7 cellular contexts compared by ENCODE assay signal in the genomic region with DNA sequence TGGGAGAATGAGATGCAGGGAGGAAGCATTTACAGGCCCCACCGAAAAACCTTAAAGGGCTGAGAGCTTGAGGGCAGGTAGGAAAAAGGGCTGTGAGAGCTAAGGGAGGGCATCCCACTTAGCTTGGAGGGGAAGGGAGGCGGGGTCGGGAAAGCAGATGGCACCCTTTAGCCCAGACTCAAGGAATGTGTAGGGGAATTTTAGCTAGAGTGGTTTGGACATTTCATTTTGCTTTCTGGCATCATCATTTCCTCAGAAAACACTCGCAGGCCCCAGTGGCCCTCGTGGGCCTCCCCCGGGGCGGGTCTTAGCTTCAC. TPM values are rescaled to one million over a fixed set of nuclear protein-coding genes. Genes with fewer than 3 reads are reported as not detected.
DNase-seq lines count a peak whose midpoint lies in the region; ATAC-seq and TF ChIP-seq lines count a peak whose summit lies in the region.

No MANE protein-coding gene starts in this region.

- DNase-seq in HCT116 (ENCODE audit: low read depth, low spot score) (no peak), WERI-Rb-1 (no peak), hepatocyte (ENCODE audit: low spot score) (no peak), NCI-H82 (lab: John Stamatoyannopoulos, UW) (no peak)
- no peak for DNase-seq in stimulated activated naive B cell treated with anti-CD40 and anti-IgM and Interleukin-4, amounts not matched to agents 10 μg/mL and 1 μg/mL and 100 μg/mL, for 72 hours

- TF ChIP-seq RAD21 in HCT116 (IDR thresholded peaks at IDR 0.05; ENCODE audit: low read depth), result no peak

- no peaks in the 10 kb centered on the region for H3K27me3 Mint-ChIP-seq in stimulated activated naive B cell treated with anti-CD40 and anti-IgM and Interleukin-4, amounts not matched to agents 10 μg/mL and 1 μg/mL and 100 μg/mL, for 72 hours

- no peaks in the 10 kb centered on the region for H3K36me3 ChIP-seq in HCT116 (ENCODE audit: control insufficient read depth in 1 of 2, insufficient read depth in 2 of 2, low read length in 2 of 2)
- no peaks in the 10 kb centered on the region for H3K36me3 ChIP-seq in WERI-Rb-1
- no peaks in the 10 kb centered on the region for H3K36me3 ChIP-seq in hepatocyte (replicated peaks; ENCODE audit: insufficient read depth, low read depth)

- BruUV-seq in HCT116 (replicated peaks; lab: Mats Ljungman, UMichigan), result no TSS peak

- H3K27ac ChIP-seq in HCT116 (ENCODE audit: low read depth, low read length), result peak overlapping the region; percentile 5; the same call in 1 of the 2 replicates
- peak overlapping the region; percentile 89 for H3K27ac ChIP-seq in WERI-Rb-1
- peak overlapping the region; percentile 17 for H3K27ac ChIP-seq in hepatocyte

- ATAC-seq in HCT116 (peak; percentile 21), GM21576 (IDR thresholded peaks at IDR 0.05; ENCODE audit: unreplicated experiment) (no peak), GM19452 (IDR thresholded peaks at IDR 0.05; ENCODE audit: unreplicated experiment) (no peak)
- no peak for ATAC-seq in stimulated activated naive B cell treated with anti-CD40 and anti-IgM and Interleukin-4, amounts not matched to agents 10 μg/mL and 1 μg/mL and 100 μg/mL, for 72 hours (replicated peaks)

- TF ChIP-seq CTCF in HCT116 (IDR thresholded peaks at IDR 0.05 in 2 of 3, conservative IDR thresholded peaks at IDR 0.05 in 1 of 3; ENCODE audit: borderline replicate concordance in 1 of 3, insufficient read depth in 1 of 3, low read depth in 2 of 3, low read length in 2 of 3), result no peak
- TF ChIP-seq CTCF in WERI-Rb-1 (IDR thresholded peaks at IDR 0.05; ENCODE audit: low read depth, low read length), result no peak
- TF ChIP-seq CTCF in hepatocyte (IDR thresholded peaks at IDR 0.05; ENCODE audit: poor library complexity), result no peak

- POLR2A ChIA-PET in HCT116 (lab: Charles Lee), result interaction anchor here (0.8 to 1.4 kb wide), 6 partner anchors 13 to 220 kb away, joined by 3 read pairs; no protein-coding TSS in a partner anchor

- CTCF ChIA-PET in HCT116 (lab: Charles Lee), result interaction anchor here (0.7 to 3.5 kb wide), 29 partner anchors 10 to 378 kb away, joined by 3 to 81 read pairs (median 5); a partner anchor contains a TSS

- H3K9ac ChIP-seq in HCT116 (ENCODE audit: low read length), result peak overlapping the region; percentile 68

- WGBS in hepatocyte (ENCODE audit: low lambda C conversion rate, missing lambda C conversion rate), result 22% methylated on average over 7 of the region's 7 CpGs

- H3K79me2 ChIP-seq in HCT116 (ENCODE audit: insufficient read depth, low read length), result peaks cover 3% of the 10 kb centered on the region; the same call in 1 of the 2 replicates
- H3K79me2 ChIP-seq in hepatocyte, result peaks cover 40% of the 10 kb centered on the region

- no peaks in the 10 kb centered on the region for H3K27me3 ChIP-seq in HCT116 (ENCODE audit: insufficient read depth, low read length)
- no peaks in the 10 kb centered on the region for H3K27me3 ChIP-seq in WERI-Rb-1 (ENCODE audit: insufficient read depth, low read depth, severe bottlenecking)
- H3K27me3 ChIP-seq in hepatocyte, result no peaks in the 10 kb centered on the region

- H3K27ac Mint-ChIP-seq in stimulated activated naive B cell treated with anti-CD40 and anti-IgM and Interleukin-4, amounts not matched to agents 10 μg/mL and 1 μg/mL and 100 μg/mL, for 72 hours, result peak overlapping the region; percentile 97

- intact Hi-C loops in HCT116 (cut with micrococcal nuclease), result loop anchor here (1.0 kb wide), 1 partner anchor 218 kb away; no protein-coding TSS in a partner anchor

- H3K9me3 Mint-ChIP-seq in stimulated activated naive B cell treated with anti-CD40 and anti-IgM and Interleukin-4, amounts not matched to agents 10 μg/mL and 1 μg/mL and 100 μg/mL, for 72 hours, result no peaks in the 10 kb centered on the region

- peak overlapping the region; percentile 55 for H2AFZ ChIP-seq in HCT116 (ENCODE audit: low read depth, low read length, poor library complexity, severe bottlenecking)
- H2AFZ ChIP-seq in hepatocyte, result peak overlapping the region; percentile 57

- H3K4me2 ChIP-seq in HCT116 (ENCODE audit: low read length) (peak overlapping the region; percentile 80), hepatocyte (peak overlapping the region; percentile 74)

- peaks cover 0 to 3% of the 10 kb centered on the region in 2 donors for H3K36me3 Mint-ChIP-seq in stimulated activated naive B cell treated with anti-CD40 and anti-IgM and Interleukin-4, amounts not matched to agents 10 μg/mL and 1 μg/mL and 100 μg/mL, for 72 hours

- H3K4me3 ChIP-seq in HCT116 (replicated peaks in 1 of 2; ENCODE audit: low read depth in 1 of 2, low read length in 2 of 2) (peak overlapping the region; percentile 17 to 78), WERI-Rb-1 (ENCODE audit: low read depth, low read length) (peak overlapping the region; percentile 26), hepatocyte (no peak overlapping the region)

- H3K9me2 ChIP-seq in HCT116 (ENCODE audit: insufficient read depth) (no peaks in the 10 kb centered on the region), hepatocyte (replicated peaks; ENCODE audit: insufficient read depth) (no peaks in the 10 kb centered on the region)

- peak overlapping the region; percentile 94 to 96 for H3K4me3 Mint-ChIP-seq in stimulated activated naive B cell treated with anti-CD40 and anti-IgM and Interleukin-4, amounts not matched to agents 10 μg/mL and 1 μg/mL and 100 μg/mL, for 72 hours

- no peaks in the 10 kb centered on the region for H4K20me1 ChIP-seq in HCT116 (ENCODE audit: insufficient read depth)
- H4K20me1 ChIP-seq in hepatocyte (ENCODE audit: insufficient read depth, poor library complexity, severe bottlenecking), result no peaks in the 10 kb centered on the region

- RAD21 ChIA-PET in HCT116 (lab: Charles Lee; ENCODE audit: low non-redundant PET in 1 of 2, low total read pairs in 2 of 2, uncharacterized antibody in 2 of 2, unreplicated experiment in 2 of 2), result interaction anchor here (1.1 to 1.7 kb wide), 5 partner anchors 13 to 219 kb away, joined by 3 to 14 read pairs (median 7); no protein-coding TSS in a partner anchor

- no peak for TF ChIP-seq POLR2A in HCT116 (IDR thresholded peaks at IDR 0.05; ENCODE audit: borderline replicate concordance, extremely low read depth, insufficient read depth, insufficient read length)

- H3K9me3 ChIP-seq in HCT116 (ENCODE audit: control insufficient read depth in 1 of 2, insufficient read depth in 1 of 2, low read depth in 1 of 2, low read length in 2 of 2) (no peaks in the 10 kb centered on the region), WERI-Rb-1 (ENCODE audit: severe bottlenecking) (no peaks in the 10 kb centered on the region), hepatocyte (ENCODE audit: low read depth) (no peaks in the 10 kb centered on the region)

- H3K4me1 Mint-ChIP-seq in stimulated activated naive B cell treated with anti-CD40 and anti-IgM and Interleukin-4, amounts not matched to agents 10 μg/mL and 1 μg/mL and 100 μg/mL, for 72 hours, result peaks cover 45 to 53% of the 10 kb centered on the region in 2 donors

- H3K4me1 ChIP-seq in HCT116 (ENCODE audit: control insufficient read depth in 1 of 2, insufficient read depth in 2 of 2, low read length in 2 of 2) (peaks cover 13 to 29% of the 10 kb centered on the region in 2 experiments), hepatocyte (ENCODE audit: insufficient read depth) (peaks cover 18% of the 10 kb centered on the region)

TF ChIP-seq in HCT116, 20 proteins besides CTCF, POLR2A, EP300 and RAD21 (continues in another document):
- TF ChIP-seq FOSL1 (IDR thresholded peaks at IDR 0.05; ENCODE audit: low read depth) (no peak), TCF7L2 (IDR thresholded peaks at IDR 0.05; ENCODE audit: borderline replicate concordance, extremely low read depth, insufficient read depth, insufficient read length) (no peak), SIN3A (IDR thresholded peaks at IDR 0.05; ENCODE audit: low read depth) (no peak), SP1 (IDR thresholded peaks at IDR 0.05; ENCODE audit: low read depth) (no peak), CBX3 (IDR thresholded peaks at IDR 0.05; ENCODE audit: low read depth) (no peak), SRF (IDR thresholded peaks at IDR 0.05; ENCODE audit: low read depth) (no peak), EZH2 (IDR thresholded peaks at IDR 0.05) (no peak), JUND (IDR thresholded peaks at IDR 0.05) (no peak), YY1 (IDR thresholded peaks at IDR 0.05; ENCODE audit: extremely low read depth, insufficient replicate concordance, low read depth, low read length) (no peak), CEBPB (IDR thresholded peaks at IDR 0.05; ENCODE audit: low read depth) (no peak), ELF1 (IDR thresholded peaks at IDR 0.05; ENCODE audit: borderline replicate concordance, low read depth) (no peak)
- TF ChIP-seq, protein P1, sequence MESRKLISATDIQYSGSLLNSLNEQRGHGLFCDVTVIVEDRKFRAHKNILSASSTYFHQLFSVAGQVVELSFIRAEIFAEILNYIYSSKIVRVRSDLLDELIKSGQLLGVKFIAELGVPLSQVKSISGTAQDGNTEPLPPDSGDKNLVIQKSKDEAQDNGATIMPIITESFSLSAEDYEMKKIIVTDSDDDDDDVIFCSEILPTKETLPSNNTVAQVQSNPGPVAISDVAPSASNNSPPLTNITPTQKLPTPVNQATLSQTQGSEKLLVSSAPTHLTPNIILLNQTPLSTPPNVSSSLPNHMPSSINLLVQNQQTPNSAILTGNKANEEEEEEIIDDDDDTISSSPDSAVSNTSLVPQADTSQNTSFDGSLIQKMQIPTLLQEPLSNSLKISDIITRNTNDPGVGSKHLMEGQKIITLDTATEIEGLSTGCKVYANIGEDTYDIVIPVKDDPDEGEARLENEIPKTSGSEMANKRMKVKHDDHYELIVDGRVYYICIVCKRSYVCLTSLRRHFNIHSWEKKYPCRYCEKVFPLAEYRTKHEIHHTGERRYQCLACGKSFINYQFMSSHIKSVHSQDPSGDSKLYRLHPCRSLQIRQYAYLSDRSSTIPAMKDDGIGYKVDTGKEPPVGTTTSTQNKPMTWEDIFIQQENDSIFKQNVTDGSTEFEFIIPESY (IDR thresholded peaks at IDR 0.05; ENCODE audit: extremely low read depth, insufficient replicate concordance, low read length), result no peak
- TF ChIP-seq, protein P2, sequence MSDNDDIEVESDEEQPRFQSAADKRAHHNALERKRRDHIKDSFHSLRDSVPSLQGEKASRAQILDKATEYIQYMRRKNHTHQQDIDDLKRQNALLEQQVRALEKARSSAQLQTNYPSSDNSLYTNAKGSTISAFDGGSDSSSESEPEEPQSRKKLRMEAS (IDR thresholded peaks at IDR 0.05), result no peak

RNA-seq across cellular contexts. Expression of a gene that starts 0.8 kb away (rescaled TPM):
- total RNA-seq in HCT116 (2021; ENCODE audit: unreplicated experiment) (22.3 TPM), hepatocyte (19.6 and 20.1 TPM in 2 replicates)
- 21.8 and 42.9 TPM in 2 replicates for polyA plus RNA-seq in HCT116 (2012)
- 14.7 and 18.5 TPM in 2 replicates for polyA plus RNA-seq in hepatocyte

RNA-seq across cellular contexts. Expression of a gene that starts 13.9 kb away (rescaled TPM):
- total RNA-seq in HCT116 (2021; ENCODE audit: unreplicated experiment), result 49.1 TPM
- polyA plus RNA-seq in HCT116 (2012), result 57.6 and 69.9 TPM in 2 replicates
- total RNA-seq in hepatocyte, result 18.0 and 18.4 TPM in 2 replicates
- 36.9 and 44.4 TPM in 2 replicates for polyA plus RNA-seq in hepatocyte

RNA-seq across cellular contexts. Expression of a gene that starts 46.3 kb away (rescaled TPM):
- 30.5 TPM for total RNA-seq in HCT116 (2021; ENCODE audit: unreplicated experiment)
- polyA plus RNA-seq in HCT116 (2012), result 49.7 and 50.6 TPM in 2 replicates
- total RNA-seq in hepatocyte, result 19.0 and 20.3 TPM in 2 replicates
- polyA plus RNA-seq in hepatocyte, result 35.5 and 37.6 TPM in 2 replicates

RNA-seq across cellular contexts. Expression of a gene that starts 57.3 kb away (rescaled TPM):
- 98.4 TPM for total RNA-seq in HCT116 (2021; ENCODE audit: unreplicated experiment)
- 80.0 and 82.3 TPM in 2 replicates for polyA plus RNA-seq in HCT116 (2012)
- total RNA-seq in hepatocyte, result 81.4 and 95.9 TPM in 2 replicates
- polyA plus RNA-seq in hepatocyte, result 22.7 and 23.6 TPM in 2 replicates

Comparison
In these comparisons a context has a peak if more than half of its experiments do, and no peak if none do; other contexts are left out.
1. H3K27ac ChIP-seq: peak in every context shown above with its lines; median percentile 89 in WERI-Rb-1; 17 in hepatocyte; 5 in HCT116.